1 cellular context compared by ENCODE assay signal in the genomic region with DNA sequence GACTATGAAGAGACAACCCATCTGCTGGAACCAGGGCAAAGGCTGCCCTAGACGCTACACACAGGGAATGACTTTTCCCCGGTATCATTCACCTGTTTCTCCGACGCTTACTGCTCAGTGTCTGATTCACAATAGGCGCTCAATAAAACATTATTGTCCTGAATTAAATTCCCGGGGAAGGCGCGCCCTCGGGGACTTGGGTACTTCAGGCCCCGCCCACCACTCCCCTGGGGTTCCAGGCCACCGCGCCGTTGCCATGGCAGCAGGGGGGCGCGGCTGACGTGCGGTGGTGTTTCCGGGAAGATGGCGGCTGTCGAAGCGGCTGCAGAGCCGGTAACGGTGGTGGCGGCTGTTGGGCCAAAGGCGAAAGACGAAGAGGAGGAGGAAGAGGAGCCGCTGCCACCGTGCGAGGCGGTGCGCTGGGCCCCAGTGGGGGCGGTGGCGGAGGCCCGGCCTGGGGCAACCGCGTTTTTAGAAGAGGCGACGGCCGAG.
TF ChIP-seq lines count a peak whose summit lies in the region.

TSS of gene RUNDC1 (plus strand) at position 292 of the 492 bp plus-strand sequence. CDS start at position 304, 12 bp downstream.

TF ChIP-seq in K562, 482 proteins besides CTCF, POLR2A, EP300 and RAD21 (continued from another document and continues in another):
- TF ChIP-seq ZBTB49 (CRISPR knock-in tag; IDR thresholded peaks at IDR 0.05; ENCODE audit: borderline replicate concordance) (no peak), RUNX1 (IDR thresholded peaks at IDR 0.05; ENCODE audit: low read depth) (0 out of 2 replicates have a peak, but pooled peaks have one; percentile 10), MLLT1 (IDR thresholded peaks at IDR 0.05) (no peak), LARP7 (IDR thresholded peaks at IDR 0.05) (no peak), ZNF232 (CRISPR knock-in tag; IDR thresholded peaks at IDR 0.05) (no peak), NKRF (IDR thresholded peaks at IDR 0.05; ENCODE audit: borderline replicate concordance) (peak; percentile 83; the same call in 1 of the 2 replicates), ZNF143 (CRISPR knock-in tag; IDR thresholded peaks at IDR 0.05) (no peak), NR2F6 (CRISPR knock-in tag; IDR thresholded peaks at IDR 0.05) (no peak), ZNF124 (CRISPR knock-in tag; IDR thresholded peaks at IDR 0.05) (no peak), SUPT5H (IDR thresholded peaks at IDR 0.05) (no peak; the same call in 1 of the 2 replicates), HOXB6 (CRISPR knock-in tag; IDR thresholded peaks at IDR 0.05; ENCODE audit: borderline replicate concordance) (no peak), MED1 (CRISPR knock-in tag; IDR thresholded peaks at IDR 0.05; ENCODE audit: borderline replicate concordance) (no peak), NR2C2 (CRISPR knock-in tag; IDR thresholded peaks at IDR 0.05) (no peak), NR2C2 (tag; IDR thresholded peaks at IDR 0.05) (peak; percentile 46; the same call in 1 of the 2 replicates), ZBTB2 (IDR thresholded peaks at IDR 0.05) (no peak), ZNF165 (CRISPR knock-in tag; IDR thresholded peaks at IDR 0.05; ENCODE audit: borderline replicate concordance) (no peak), HNRNPL (IDR thresholded peaks at IDR 0.05; ENCODE audit: low read depth, low read length) (0 out of 2 replicates have a peak, but pooled peaks have one; percentile 37), CGGBP1 (CRISPR knock-in tag; IDR thresholded peaks at IDR 0.05) (no peak), RBM15 (IDR thresholded peaks at IDR 0.05; ENCODE audit: insufficient read depth, low read length) (no peak), CCAR2 (IDR thresholded peaks at IDR 0.05; ENCODE audit: low read depth, low read length) (no peak), ELF4 (CRISPR knock-in tag; IDR thresholded peaks at IDR 0.05) (peak; percentile 74; the same call in 1 of the 2 replicates), ASH1L (IDR thresholded peaks at IDR 0.05; ENCODE audit: borderline replicate concordance, low read depth, partially characterized antibody) (no peak), BRCA1 (IDR thresholded peaks at IDR 0.05) (no peak), BRCA1 (CRISPR knock-in tag; IDR thresholded peaks at IDR 0.05) (no peak), BMI1 (IDR thresholded peaks at IDR 0.05; ENCODE audit: low read length) (peak; percentile 91), SMC3 (conservative IDR thresholded peaks at IDR 0.05; ENCODE audit: insufficient read depth, low read depth, low read length) (no peak), BRD9 (IDR thresholded peaks at IDR 0.05; ENCODE audit: low read depth, partially characterized antibody) (no peak), PHF8 (IDR thresholded peaks at IDR 0.05; ENCODE audit: borderline replicate concordance, low read length) (peak; percentile 73; the same call in 1 of the 2 replicates), ZNF592 (IDR thresholded peaks at IDR 0.05) (no peak), HNRNPK (IDR thresholded peaks at IDR 0.05; ENCODE audit: low read depth, low read length, poor library complexity, severe bottlenecking) (no peak), SP1 (CRISPR knock-in tag; IDR thresholded peaks at IDR 0.05) (no peak; the same call in 1 of the 2 replicates), USF1 (CRISPR knock-in tag; IDR thresholded peaks at IDR 0.05) (no peak)
- TF ChIP-seq, protein P1, sequence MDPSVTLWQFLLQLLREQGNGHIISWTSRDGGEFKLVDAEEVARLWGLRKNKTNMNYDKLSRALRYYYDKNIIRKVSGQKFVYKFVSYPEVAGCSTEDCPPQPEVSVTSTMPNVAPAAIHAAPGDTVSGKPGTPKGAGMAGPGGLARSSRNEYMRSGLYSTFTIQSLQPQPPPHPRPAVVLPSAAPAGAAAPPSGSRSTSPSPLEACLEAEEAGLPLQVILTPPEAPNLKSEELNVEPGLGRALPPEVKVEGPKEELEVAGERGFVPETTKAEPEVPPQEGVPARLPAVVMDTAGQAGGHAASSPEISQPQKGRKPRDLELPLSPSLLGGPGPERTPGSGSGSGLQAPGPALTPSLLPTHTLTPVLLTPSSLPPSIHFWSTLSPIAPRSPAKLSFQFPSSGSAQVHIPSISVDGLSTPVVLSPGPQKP (CRISPR knock-in tag; IDR thresholded peaks at IDR 0.05) = no peak
- TF ChIP-seq, protein P2, sequence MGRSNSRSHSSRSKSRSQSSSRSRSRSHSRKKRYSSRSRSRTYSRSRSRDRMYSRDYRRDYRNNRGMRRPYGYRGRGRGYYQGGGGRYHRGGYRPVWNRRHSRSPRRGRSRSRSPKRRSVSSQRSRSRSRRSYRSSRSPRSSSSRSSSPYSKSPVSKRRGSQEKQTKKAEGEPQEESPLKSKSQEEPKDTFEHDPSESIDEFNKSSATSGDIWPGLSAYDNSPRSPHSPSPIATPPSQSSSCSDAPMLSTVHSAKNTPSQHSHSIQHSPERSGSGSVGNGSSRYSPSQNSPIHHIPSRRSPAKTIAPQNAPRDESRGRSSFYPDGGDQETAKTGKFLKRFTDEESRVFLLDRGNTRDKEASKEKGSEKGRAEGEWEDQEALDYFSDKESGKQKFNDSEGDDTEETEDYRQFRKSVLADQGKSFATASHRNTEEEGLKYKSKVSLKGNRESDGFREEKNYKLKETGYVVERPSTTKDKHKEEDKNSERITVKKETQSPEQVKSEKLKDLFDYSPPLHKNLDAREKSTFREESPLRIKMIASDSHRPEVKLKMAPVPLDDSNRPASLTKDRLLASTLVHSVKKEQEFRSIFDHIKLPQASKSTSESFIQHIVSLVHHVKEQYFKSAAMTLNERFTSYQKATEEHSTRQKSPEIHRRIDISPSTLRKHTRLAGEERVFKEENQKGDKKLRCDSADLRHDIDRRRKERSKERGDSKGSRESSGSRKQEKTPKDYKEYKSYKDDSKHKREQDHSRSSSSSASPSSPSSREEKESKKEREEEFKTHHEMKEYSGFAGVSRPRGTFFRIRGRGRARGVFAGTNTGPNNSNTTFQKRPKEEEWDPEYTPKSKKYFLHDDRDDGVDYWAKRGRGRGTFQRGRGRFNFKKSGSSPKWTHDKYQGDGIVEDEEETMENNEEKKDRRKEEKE (IDR thresholded peaks at IDR 0.05; ENCODE audit: borderline replicate concordance in 1 of 2, control insufficient read depth in 1 of 2, low read depth in 2 of 2, low read length in 1 of 2) = no peak
- TF ChIP-seq, protein P3, sequence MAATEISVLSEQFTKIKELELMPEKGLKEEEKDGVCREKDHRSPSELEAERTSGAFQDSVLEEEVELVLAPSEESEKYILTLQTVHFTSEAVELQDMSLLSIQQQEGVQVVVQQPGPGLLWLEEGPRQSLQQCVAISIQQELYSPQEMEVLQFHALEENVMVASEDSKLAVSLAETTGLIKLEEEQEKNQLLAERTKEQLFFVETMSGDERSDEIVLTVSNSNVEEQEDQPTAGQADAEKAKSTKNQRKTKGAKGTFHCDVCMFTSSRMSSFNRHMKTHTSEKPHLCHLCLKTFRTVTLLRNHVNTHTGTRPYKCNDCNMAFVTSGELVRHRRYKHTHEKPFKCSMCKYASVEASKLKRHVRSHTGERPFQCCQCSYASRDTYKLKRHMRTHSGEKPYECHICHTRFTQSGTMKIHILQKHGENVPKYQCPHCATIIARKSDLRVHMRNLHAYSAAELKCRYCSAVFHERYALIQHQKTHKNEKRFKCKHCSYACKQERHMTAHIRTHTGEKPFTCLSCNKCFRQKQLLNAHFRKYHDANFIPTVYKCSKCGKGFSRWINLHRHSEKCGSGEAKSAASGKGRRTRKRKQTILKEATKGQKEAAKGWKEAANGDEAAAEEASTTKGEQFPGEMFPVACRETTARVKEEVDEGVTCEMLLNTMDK (IDR thresholded peaks at IDR 0.05; ENCODE audit: borderline replicate concordance, insufficient read depth, low read depth, low read length, poor library complexity, severe bottlenecking) = no peak
